ENCODE assay signal across 2 cellular contexts in the genomic region with DNA sequence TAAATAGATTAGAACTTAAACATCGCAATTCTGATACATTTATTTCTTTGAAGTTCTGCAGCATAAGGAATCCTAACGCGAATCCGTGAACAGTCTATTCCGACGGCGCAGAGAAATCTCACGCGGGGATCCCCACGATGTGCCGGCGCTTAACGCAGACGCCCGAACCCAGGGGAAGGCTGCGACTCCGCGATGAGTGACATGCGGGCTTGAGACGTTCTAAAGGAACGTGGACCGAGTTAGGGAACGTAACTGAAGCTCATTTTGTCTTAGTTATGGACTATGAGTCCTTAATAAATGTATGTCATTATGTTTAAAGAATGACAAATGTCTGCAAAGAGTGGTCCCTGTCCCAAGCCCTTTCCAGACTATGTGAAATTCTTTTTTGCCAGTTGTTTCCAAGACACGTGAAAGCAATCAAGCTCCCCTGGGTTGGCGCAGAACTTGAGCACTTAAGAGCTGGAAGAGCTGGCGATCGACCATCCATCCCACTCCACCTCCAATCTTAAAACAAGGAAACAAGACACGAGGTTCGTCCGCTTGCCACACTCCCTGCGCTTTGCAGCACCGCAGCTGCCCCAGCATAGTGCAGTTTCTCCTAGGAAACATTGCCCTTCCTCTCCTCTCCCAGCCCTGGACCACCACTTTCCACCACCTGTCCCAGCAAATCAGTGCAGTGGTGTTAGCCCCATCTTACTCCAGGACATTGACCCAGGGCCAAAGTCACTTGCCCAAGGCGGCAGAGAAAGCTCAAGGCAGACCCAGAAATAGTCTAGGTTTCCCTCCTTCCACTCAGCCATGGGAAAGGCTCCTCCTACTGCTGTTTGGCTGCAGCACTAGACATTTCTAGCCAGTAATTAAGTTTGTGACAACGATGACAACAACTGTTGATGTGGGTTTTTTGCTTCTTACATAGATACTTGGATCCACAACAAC.
A peak's percentile ranks its signal among the peaks of the same experiment; 100 is the strongest.
TF ChIP-seq lines count a peak whose summit lies in the region.

No MANE protein-coding gene starts in this region.

TF ChIP-seq in IMR-90, 13 proteins besides CTCF, POLR2A, EP300 and RAD21:
- TF ChIP-seq BHLHE40 (IDR thresholded peaks at IDR 0.05; ENCODE audit: low read depth, low read length) (no peak), NFE2L2 (IDR thresholded peaks at IDR 0.05; ENCODE audit: low read depth, low read length) (no peak), RFX5 (IDR thresholded peaks at IDR 0.05; ENCODE audit: low read depth, low read length) (no peak), FOS (IDR thresholded peaks at IDR 0.05; ENCODE audit: low read depth, low read length) (no peak), ELK1 (IDR thresholded peaks at IDR 0.05; ENCODE audit: borderline replicate concordance, low read depth, low read length) (no peak), MAZ (IDR thresholded peaks at IDR 0.05; ENCODE audit: borderline replicate concordance, low read depth, low read length) (no peak), RCOR1 (IDR thresholded peaks at IDR 0.05; ENCODE audit: insufficient replicate concordance, low read length) (no peak), CEBPB (IDR thresholded peaks at IDR 0.05; ENCODE audit: low read depth, low read length) (no peak), USF2 (IDR thresholded peaks at IDR 0.05; ENCODE audit: low read depth, low read length) (no peak), MXI1 (IDR thresholded peaks at IDR 0.05; ENCODE audit: borderline replicate concordance, low read depth, low read length) (no peak), CHD1 (IDR thresholded peaks at IDR 0.05; ENCODE audit: low read depth, low read length) (no peak), SMC3 (IDR thresholded peaks at IDR 0.05; ENCODE audit: low read depth, low read length) (no peak)

TF ChIP-seq in HepG2, 621 proteins besides CTCF, POLR2A, EP300 and RAD21 (continues in another document):
- TF ChIP-seq ZNF446 (CRISPR knock-in tag; IDR thresholded peaks at IDR 0.05) (no peak), FOXJ3 (CRISPR knock-in tag; IDR thresholded peaks at IDR 0.05; ENCODE audit: borderline replicate concordance) (no peak), KAT8 (CRISPR knock-in tag; IDR thresholded peaks at IDR 0.05) (no peak), HNF4G (IDR thresholded peaks at IDR 0.05; ENCODE audit: borderline replicate concordance, low read depth, low read length) (no peak), HNF4G (CRISPR knock-in tag; IDR thresholded peaks at IDR 0.05; ENCODE audit: borderline replicate concordance, low read depth) (no peak), MED8 (CRISPR knock-in tag; IDR thresholded peaks at IDR 0.05; ENCODE audit: insufficient replicate concordance) (no peak), HINFP (CRISPR knock-in tag; IDR thresholded peaks at IDR 0.05; ENCODE audit: low read depth) (no peak), CSRNP1 (CRISPR knock-in tag; IDR thresholded peaks at IDR 0.05) (no peak), ZNF652 (CRISPR knock-in tag; IDR thresholded peaks at IDR 0.05; ENCODE audit: borderline replicate concordance, low read depth) (no peak), NR2F1 (CRISPR knock-in tag; IDR thresholded peaks at IDR 0.05) (no peak), SKIL (CRISPR knock-in tag; IDR thresholded peaks at IDR 0.05; ENCODE audit: borderline replicate concordance) (no peak), ZNF124 (CRISPR knock-in tag; IDR thresholded peaks at IDR 0.05) (no peak), ZBTB33 (CRISPR knock-in tag; IDR thresholded peaks at IDR 0.05) (no peak), REXO4 (CRISPR knock-in tag; IDR thresholded peaks at IDR 0.05; ENCODE audit: borderline replicate concordance) (no peak), ZBTB38 (CRISPR knock-in tag; IDR thresholded peaks at IDR 0.05) (peak; percentile 50; the same call in 1 of the 2 replicates), SMAD9 (CRISPR knock-in tag; IDR thresholded peaks at IDR 0.05) (no peak), ZBTB1 (CRISPR knock-in tag; IDR thresholded peaks at IDR 0.05; ENCODE audit: borderline replicate concordance) (no peak), RBFOX2 (IDR thresholded peaks at IDR 0.05; ENCODE audit: low read depth, low read length) (no peak), ZNF501 (CRISPR knock-in tag; IDR thresholded peaks at IDR 0.05) (peak; percentile 65; the same call in 1 of the 2 replicates), ZNF274 (CRISPR knock-in tag; IDR thresholded peaks at IDR 0.05) (no peak), THYN1 (CRISPR knock-in tag; IDR thresholded peaks at IDR 0.05; ENCODE audit: borderline replicate concordance, low read depth) (no peak), ATM (IDR thresholded peaks at IDR 0.05; ENCODE audit: borderline replicate concordance) (no peak), MEIS2 (CRISPR knock-in tag; IDR thresholded peaks at IDR 0.05) (no peak; the same call in 1 of the 2 replicates), RFXAP (CRISPR knock-in tag; IDR thresholded peaks at IDR 0.05; ENCODE audit: borderline replicate concordance) (no peak), HNF4A (CRISPR knock-in tag; IDR thresholded peaks at IDR 0.05) (no peak), MAFG (CRISPR knock-in tag; IDR thresholded peaks at IDR 0.05) (no peak), ASH2L (IDR thresholded peaks at IDR 0.05; ENCODE audit: insufficient read length, low read depth, low read length) (no peak), ARNT2 (CRISPR knock-in tag; IDR thresholded peaks at IDR 0.05; ENCODE audit: low read depth) (no peak), HMGXB4 (CRISPR knock-in tag; IDR thresholded peaks at IDR 0.05; ENCODE audit: borderline replicate concordance in 1 of 2, low read depth in 1 of 2) (peak in 1 of 2 experiments; percentile 8; a peak in 1 of 4 replicates), ZNF558 (CRISPR knock-in tag; IDR thresholded peaks at IDR 0.05; ENCODE audit: borderline replicate concordance) (no peak), TFAP4 (IDR thresholded peaks at IDR 0.05; ENCODE audit: borderline replicate concordance, low read depth) (no peak), SP140L (CRISPR knock-in tag; IDR thresholded peaks at IDR 0.05; ENCODE audit: borderline replicate concordance) (no peak), ZNF878 (CRISPR knock-in tag; IDR thresholded peaks at IDR 0.05) (peak; percentile 25; the same call in 1 of the 2 replicates), TMF1 (CRISPR knock-in tag; IDR thresholded peaks at IDR 0.05; ENCODE audit: low read depth) (no peak), SOX6 (IDR thresholded peaks at IDR 0.05) (no peak), SOX6 (CRISPR knock-in tag; IDR thresholded peaks at IDR 0.05) (0 out of 2 replicates have a peak, but pooled peaks have one; percentile 3), HMGA1 (CRISPR knock-in tag; conservative IDR thresholded peaks at IDR 0.05) (no peak)
- TF ChIP-seq, protein P1, sequence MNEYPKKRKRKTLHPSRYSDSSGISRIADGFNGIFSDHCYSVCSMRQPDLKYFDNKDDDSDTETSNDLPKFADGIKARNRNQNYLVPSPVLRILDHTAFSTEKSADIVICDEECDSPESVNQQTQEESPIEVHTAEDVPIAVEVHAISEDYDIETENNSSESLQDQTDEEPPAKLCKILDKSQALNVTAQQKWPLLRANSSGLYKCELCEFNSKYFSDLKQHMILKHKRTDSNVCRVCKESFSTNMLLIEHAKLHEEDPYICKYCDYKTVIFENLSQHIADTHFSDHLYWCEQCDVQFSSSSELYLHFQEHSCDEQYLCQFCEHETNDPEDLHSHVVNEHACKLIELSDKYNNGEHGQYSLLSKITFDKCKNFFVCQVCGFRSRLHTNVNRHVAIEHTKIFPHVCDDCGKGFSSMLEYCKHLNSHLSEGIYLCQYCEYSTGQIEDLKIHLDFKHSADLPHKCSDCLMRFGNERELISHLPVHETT (CRISPR knock-in tag; conservative IDR thresholded peaks at IDR 0.05) = no peak
- TF ChIP-seq, protein P2, sequence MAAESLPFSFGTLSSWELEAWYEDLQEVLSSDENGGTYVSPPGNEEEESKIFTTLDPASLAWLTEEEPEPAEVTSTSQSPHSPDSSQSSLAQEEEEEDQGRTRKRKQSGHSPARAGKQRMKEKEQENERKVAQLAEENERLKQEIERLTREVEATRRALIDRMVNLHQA (CRISPR knock-in tag; IDR thresholded peaks at IDR 0.05) = no peak
- TF ChIP-seq, protein P3, sequence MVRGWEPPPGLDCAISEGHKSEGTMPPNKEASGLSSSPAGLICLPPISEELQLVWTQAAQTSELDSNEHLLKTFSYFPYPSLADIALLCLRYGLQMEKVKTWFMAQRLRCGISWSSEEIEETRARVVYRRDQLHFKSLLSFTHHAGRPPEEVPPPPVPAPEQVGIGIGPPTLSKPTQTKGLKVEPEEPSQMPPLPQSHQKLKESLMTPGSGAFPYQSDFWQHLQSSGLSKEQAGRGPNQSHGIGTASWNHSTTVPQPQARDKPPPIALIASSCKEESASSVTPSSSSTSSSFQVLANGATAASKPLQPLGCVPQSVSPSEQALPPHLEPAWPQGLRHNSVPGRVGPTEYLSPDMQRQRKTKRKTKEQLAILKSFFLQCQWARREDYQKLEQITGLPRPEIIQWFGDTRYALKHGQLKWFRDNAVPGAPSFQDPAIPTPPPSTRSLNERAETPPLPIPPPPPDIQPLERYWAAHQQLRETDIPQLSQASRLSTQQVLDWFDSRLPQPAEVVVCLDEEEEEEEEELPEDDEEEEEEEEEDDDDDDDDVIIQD (CRISPR knock-in tag; IDR thresholded peaks at IDR 0.05; ENCODE audit: low read depth) = no peak
